ENCODE assay signal across 1 cellular context in genomic region chr5:80204808-80205614, GRCh38.
A peak's percentile ranks its signal among the peaks of the same experiment; 100 is the strongest.
TF ChIP-seq lines count a peak whose summit lies in the region.

No MANE protein-coding gene starts in this region.

TF ChIP-seq in HepG2, 621 proteins besides CTCF, POLR2A, EP300 and RAD21 (continued from another document and continues in another):
- TF ChIP-seq HINFP (CRISPR knock-in tag; IDR thresholded peaks at IDR 0.05; ENCODE audit: low read depth), result no peak
- TF ChIP-seq NFYB (CRISPR knock-in tag; IDR thresholded peaks at IDR 0.05), result no peak
- no peak for TF ChIP-seq TBP (CRISPR knock-in tag; IDR thresholded peaks at IDR 0.05)
- no peak for TF ChIP-seq HES4 (CRISPR knock-in tag; IDR thresholded peaks at IDR 0.05; ENCODE audit: borderline replicate concordance)
- no peak for TF ChIP-seq IKZF1 (IDR thresholded peaks at IDR 0.05)
- 0 out of 2 replicates have a peak, but pooled peaks have one; percentile 38 for TF ChIP-seq ZSCAN31 (CRISPR knock-in tag; IDR thresholded peaks at IDR 0.05; ENCODE audit: low read depth)
- TF ChIP-seq MTA3 (CRISPR knock-in tag; IDR thresholded peaks at IDR 0.05), result no peak
- 0 out of 2 replicates have a peak, but pooled peaks have one; percentile 61 for TF ChIP-seq MIER2 (CRISPR knock-in tag; IDR thresholded peaks at IDR 0.05)
- peak; percentile 74; the same call in 1 of the 2 replicates for TF ChIP-seq ZNF788 (CRISPR knock-in tag; IDR thresholded peaks at IDR 0.05; ENCODE audit: borderline replicate concordance)
- TF ChIP-seq AHR (CRISPR knock-in tag; IDR thresholded peaks at IDR 0.05), result no peak; the same call in 1 of the 2 replicates
- TF ChIP-seq PCBP2 (optimal IDR thresholded peaks at IDR 0.05; ENCODE audit: low read depth, low read length, poor library complexity, severe bottlenecking), result no peak
- TF ChIP-seq ZNF121 (CRISPR knock-in tag; IDR thresholded peaks at IDR 0.05), result peak; percentile 48; the same call in 1 of the 2 replicates
- TF ChIP-seq ZNF3 (CRISPR knock-in tag; IDR thresholded peaks at IDR 0.05), result no peak
- no peak for TF ChIP-seq ZNF768 (CRISPR knock-in tag; IDR thresholded peaks at IDR 0.05)
- TF ChIP-seq ATAD3A (CRISPR knock-in tag; IDR thresholded peaks at IDR 0.05), result no peak
- TF ChIP-seq SMAD3 (CRISPR knock-in tag; IDR thresholded peaks at IDR 0.05), result peak; percentile 86
- TF ChIP-seq HOXA3 (CRISPR knock-in tag; IDR thresholded peaks at IDR 0.05), result peak; percentile 82
- TF ChIP-seq ZNF432 (CRISPR knock-in tag; IDR thresholded peaks at IDR 0.05; ENCODE audit: borderline replicate concordance), result no peak
- peak; percentile 76; the same call in 1 of the 2 replicates for TF ChIP-seq ZSCAN9 (CRISPR knock-in tag; IDR thresholded peaks at IDR 0.05; ENCODE audit: borderline replicate concordance)
- no peak for TF ChIP-seq ZNF253 (CRISPR knock-in tag; IDR thresholded peaks at IDR 0.05; ENCODE audit: borderline replicate concordance)
- TF ChIP-seq TFDP2 (CRISPR knock-in tag; IDR thresholded peaks at IDR 0.05), result no peak
- no peak for TF ChIP-seq ZNF225 (CRISPR knock-in tag; IDR thresholded peaks at IDR 0.05)
- TF ChIP-seq ZNF512B (CRISPR knock-in tag; IDR thresholded peaks at IDR 0.05; ENCODE audit: borderline replicate concordance), result no peak; the same call in 1 of the 2 replicates
- TF ChIP-seq ZNF550 (CRISPR knock-in tag; IDR thresholded peaks at IDR 0.05; ENCODE audit: borderline replicate concordance), result no peak
- peak; percentile 80; the same call in 1 of the 2 replicates for TF ChIP-seq ZNF362 (CRISPR knock-in tag; IDR thresholded peaks at IDR 0.05; ENCODE audit: borderline replicate concordance)
- no peak; the same call in 1 of the 2 replicates for TF ChIP-seq DRAP1 (CRISPR knock-in tag; IDR thresholded peaks at IDR 0.05)
- no peak for TF ChIP-seq AFF4 (CRISPR knock-in tag; IDR thresholded peaks at IDR 0.05)
- no peak for TF ChIP-seq ZNF282 (IDR thresholded peaks at IDR 0.05; ENCODE audit: partially characterized antibody)
- no peak; the same call in 1 of the 2 replicates for TF ChIP-seq ZNF44 (CRISPR knock-in tag; IDR thresholded peaks at IDR 0.05)
- no peak for TF ChIP-seq ZNF800 (CRISPR knock-in tag; IDR thresholded peaks at IDR 0.05)
- peak; percentile 91 for TF ChIP-seq SKIL (CRISPR knock-in tag; IDR thresholded peaks at IDR 0.05; ENCODE audit: borderline replicate concordance)
- TF ChIP-seq CREB1 (IDR thresholded peaks at IDR 0.05), result no peak
- TF ChIP-seq CREB1 (CRISPR knock-in tag; IDR thresholded peaks at IDR 0.05), result no peak
- TF ChIP-seq ZNF138 (CRISPR knock-in tag; IDR thresholded peaks at IDR 0.05; ENCODE audit: low read depth), result no peak
- TF ChIP-seq FOSL1 (CRISPR knock-in tag; IDR thresholded peaks at IDR 0.05; ENCODE audit: borderline replicate concordance), result no peak
- TF ChIP-seq SOX6 (IDR thresholded peaks at IDR 0.05), result no peak
- TF ChIP-seq SOX6 (CRISPR knock-in tag; IDR thresholded peaks at IDR 0.05), result peak; percentile 94
- TF ChIP-seq GATA4 (IDR thresholded peaks at IDR 0.05; ENCODE audit: borderline replicate concordance, low read depth), result peak; percentile 99
- TF ChIP-seq TARDBP (CRISPR knock-in tag; IDR thresholded peaks at IDR 0.05), result peak; percentile 89; the same call in 1 of the 2 replicates
- TF ChIP-seq KDM4B (CRISPR knock-in tag; IDR thresholded peaks at IDR 0.05), result no peak
- peak; percentile 77 for TF ChIP-seq CREM (IDR thresholded peaks at IDR 0.05)
- TF ChIP-seq CREM (CRISPR knock-in tag; IDR thresholded peaks at IDR 0.05), result no peak
- TF ChIP-seq NFYC (CRISPR knock-in tag; IDR thresholded peaks at IDR 0.05), result no peak
- peak; percentile 68 for TF ChIP-seq THAP11 (CRISPR knock-in tag; IDR thresholded peaks at IDR 0.05)
- TF ChIP-seq CBX5 (CRISPR knock-in tag; IDR thresholded peaks at IDR 0.05; ENCODE audit: borderline replicate concordance), result peak; percentile 85; the same call in 1 of the 2 replicates
- TF ChIP-seq NBN (conservative IDR thresholded peaks at IDR 0.05), result no peak
- no peak for TF ChIP-seq ZNF569 (CRISPR knock-in tag; IDR thresholded peaks at IDR 0.05; ENCODE audit: borderline replicate concordance)
- no peak for TF ChIP-seq MLLT10 (CRISPR knock-in tag; IDR thresholded peaks at IDR 0.05)
- TF ChIP-seq ATF3 (CRISPR knock-in tag; IDR thresholded peaks at IDR 0.05), result no peak
